1 cellular context compared by ENCODE assay signal in genomic region chr2:238282861-238283738, GRCh38.
A peak's percentile ranks its signal among the peaks of the same experiment; 100 is the strongest.
TF ChIP-seq lines count a peak whose summit lies in the region.

No MANE protein-coding gene starts in this region.

TF ChIP-seq in HepG2, 621 proteins besides CTCF, POLR2A, EP300 and RAD21:
- TF ChIP-seq, protein P1, sequence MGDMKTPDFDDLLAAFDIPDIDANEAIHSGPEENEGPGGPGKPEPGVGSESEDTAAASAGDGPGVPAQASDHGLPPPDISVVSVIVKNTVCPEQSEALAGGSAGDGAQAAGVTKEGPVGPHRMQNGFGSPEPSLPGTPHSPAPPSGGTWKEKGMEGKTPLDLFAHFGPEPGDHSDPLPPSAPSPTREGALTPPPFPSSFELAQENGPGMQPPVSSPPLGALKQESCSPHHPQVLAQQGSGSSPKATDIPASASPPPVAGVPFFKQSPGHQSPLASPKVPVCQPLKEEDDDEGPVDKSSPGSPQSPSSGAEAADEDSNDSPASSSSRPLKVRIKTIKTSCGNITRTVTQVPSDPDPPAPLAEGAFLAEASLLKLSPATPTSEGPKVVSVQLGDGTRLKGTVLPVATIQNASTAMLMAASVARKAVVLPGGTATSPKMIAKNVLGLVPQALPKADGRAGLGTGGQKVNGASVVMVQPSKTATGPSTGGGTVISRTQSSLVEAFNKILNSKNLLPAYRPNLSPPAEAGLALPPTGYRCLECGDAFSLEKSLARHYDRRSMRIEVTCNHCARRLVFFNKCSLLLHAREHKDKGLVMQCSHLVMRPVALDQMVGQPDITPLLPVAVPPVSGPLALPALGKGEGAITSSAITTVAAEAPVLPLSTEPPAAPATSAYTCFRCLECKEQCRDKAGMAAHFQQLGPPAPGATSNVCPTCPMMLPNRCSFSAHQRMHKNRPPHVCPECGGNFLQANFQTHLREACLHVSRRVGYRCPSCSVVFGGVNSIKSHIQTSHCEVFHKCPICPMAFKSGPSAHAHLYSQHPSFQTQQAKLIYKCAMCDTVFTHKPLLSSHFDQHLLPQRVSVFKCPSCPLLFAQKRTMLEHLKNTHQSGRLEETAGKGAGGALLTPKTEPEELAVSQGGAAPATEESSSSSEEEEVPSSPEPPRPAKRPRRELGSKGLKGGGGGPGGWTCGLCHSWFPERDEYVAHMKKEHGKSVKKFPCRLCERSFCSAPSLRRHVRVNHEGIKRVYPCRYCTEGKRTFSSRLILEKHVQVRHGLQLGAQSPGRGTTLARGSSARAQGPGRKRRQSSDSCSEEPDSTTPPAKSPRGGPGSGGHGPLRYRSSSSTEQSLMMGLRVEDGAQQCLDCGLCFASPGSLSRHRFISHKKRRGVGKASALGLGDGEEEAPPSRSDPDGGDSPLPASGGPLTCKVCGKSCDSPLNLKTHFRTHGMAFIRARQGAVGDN (CRISPR knock-in tag; IDR thresholded peaks at IDR 0.05) = peak; percentile 15; the same call in 1 of the 2 replicates
- no peak for TF ChIP-seq ZNF883 (CRISPR knock-in tag; IDR thresholded peaks at IDR 0.05; ENCODE audit: not compliant biosample characterization)
- TF ChIP-seq TBX2 (CRISPR knock-in tag; IDR thresholded peaks at IDR 0.05; ENCODE audit: borderline replicate concordance) = no peak
- TF ChIP-seq EED (CRISPR knock-in tag; IDR thresholded peaks at IDR 0.05) = no peak
